ENCODE assay signal across 19 cellular contexts in the genomic region with DNA sequence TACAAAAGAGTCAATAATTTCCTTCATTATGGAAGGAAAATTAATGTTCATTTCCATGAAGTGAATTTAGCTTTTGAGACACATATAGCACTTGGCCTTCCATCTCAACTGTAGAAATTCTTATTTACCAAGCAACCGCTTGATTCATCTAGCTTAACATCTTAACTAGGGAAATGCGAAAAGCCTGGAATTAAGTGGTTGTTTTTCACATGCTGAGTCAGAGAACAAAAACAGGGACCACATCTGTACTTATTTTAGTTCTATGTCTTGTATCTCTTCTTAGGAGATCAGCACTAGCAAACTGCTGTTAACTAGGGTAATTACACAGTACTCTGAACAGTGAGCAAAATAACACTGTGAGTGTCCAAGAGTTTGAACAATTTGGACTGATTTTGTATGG.
DNase-seq lines count a peak whose midpoint lies in the region; ATAC-seq and TF ChIP-seq lines count a peak whose summit lies in the region.
"Had no signal": no experiment of that assay in that cellular context is flagged by ENCODE, and none has a peak within 500 bp of the region (broad histone marks: within the 10 kb centered on the region; RNA-seq: fewer than 3 reads in every experiment).

No MANE protein-coding gene starts in this region.

- WGBS in GM23248 (ENCODE audit: low coverage in 1 of 2, low lambda C conversion rate in 2 of 2, missing lambda C conversion rate in 2 of 2), 2 experiments, result 18 to 26% methylated on average over 2 of the region's 2 CpGs

- no peak overlapping the region for H3K27ac ChIP-seq in GM23248
- no peak overlapping the region for H3K27ac ChIP-seq in parathyroid adenoma
- H3K27ac ChIP-seq: BLaER1 treated with 17β-estradiol and CSF1 and Interleukin-3, amounts not matched to agents 10 nM and 100 nM; SJSA1 had no signal

- H3K4me3 ChIP-seq in GM23248, result no peak overlapping the region
- no peak overlapping the region for H3K4me3 ChIP-seq in fibroblast of mammary gland (ENCODE audit: control insufficient read depth, low read depth, low read length)
- no peak overlapping the region for H3K4me3 ChIP-seq in parathyroid adenoma (ENCODE audit: low read depth, low read length)
- H3K4me3 ChIP-seq: BLaER1 treated with 17β-estradiol and CSF1 and Interleukin-3, amounts not matched to agents 10 nM and 100 nM; GM12878; MG63; SJSA1 had no signal

- H3K36me3 ChIP-seq in GM23248 (ENCODE audit: low read depth) (no peaks in the 10 kb centered on the region), parathyroid adenoma (ENCODE audit: control insufficient read depth, insufficient read depth, low read length) (no peaks in the 10 kb centered on the region)
- H3K36me3 ChIP-seq: BLaER1 treated with 17β-estradiol and CSF1 and Interleukin-3, amounts not matched to agents 10 nM and 100 nM; MG63; SJSA1 had no signal

- no peak for ATAC-seq in HG02759 (IDR thresholded peaks at IDR 0.05; ENCODE audit: unreplicated experiment)
- ATAC-seq in left colon, result no peak
- ATAC-seq: GM12878, Right ventricle myocardium inferior had no signal

- H3K9me3 ChIP-seq in GM23248 (ENCODE audit: low read depth) (no peaks in the 10 kb centered on the region), parathyroid adenoma (ENCODE audit: control insufficient read depth, low read length) (no peaks in the 10 kb centered on the region)
- H3K9me3 ChIP-seq: BLaER1 treated with 17β-estradiol and CSF1 and Interleukin-3, amounts not matched to agents 10 nM and 100 nM; Caco-2; MG63; SJSA1 had no signal

- H3K4me1 ChIP-seq in GM23248 (ENCODE audit: insufficient read depth), result no peaks in the 10 kb centered on the region
- H3K4me1 ChIP-seq in parathyroid adenoma, result peaks cover 19% of the 10 kb centered on the region
- H3K4me1 ChIP-seq: BLaER1 treated with 17β-estradiol and CSF1 and Interleukin-3, amounts not matched to agents 10 nM and 100 nM; Caco-2; SJSA1 had no signal

- TF ChIP-seq CTCF in fibroblast of mammary gland (conservative IDR thresholded peaks at IDR 0.05; ENCODE audit: control insufficient read depth, insufficient read depth, low read depth, low read length) (no peak), parathyroid adenoma (IDR thresholded peaks at IDR 0.05) (no peak)

- H3K9me2 ChIP-seq in GM23248 (ENCODE audit: insufficient read depth), result no peaks in the 10 kb centered on the region; the same call in 1 of the 2 replicates

- H3K9ac ChIP-seq in GM23248, result no peak overlapping the region
- no peak overlapping the region for H3K9ac ChIP-seq in parathyroid adenoma
- H3K9ac ChIP-seq: BLaER1 treated with 17β-estradiol and CSF1 and Interleukin-3, amounts not matched to agents 10 nM and 100 nM had no signal

- in situ Hi-C loops in GM23248 (cut with MboI), result no loop called here

- H3F3A ChIP-seq in GM23248 (ENCODE audit: insufficient read depth), result no peaks in the 10 kb centered on the region

- H3K79me2 ChIP-seq in GM23248 (ENCODE audit: insufficient read depth) (no peaks in the 10 kb centered on the region), parathyroid adenoma (no peaks in the 10 kb centered on the region)

- intact Hi-C loops in left colon (cut with DNase I, micrococcal nuclease), result no loop called here

- H3K4me2 ChIP-seq in GM23248 (ENCODE audit: unreplicated experiment) (no peak overlapping the region), parathyroid adenoma (ENCODE audit: low read length) (no peak overlapping the region)
- H3K4me2 ChIP-seq: BLaER1 treated with 17β-estradiol and CSF1 and Interleukin-3, amounts not matched to agents 10 nM and 100 nM had no signal

- DNase-seq in GM23248 (peak; percentile 23), NCI-H2227 (lab: John Stamatoyannopoulos, UW; ENCODE audit: unreplicated experiment) (peak; percentile 52), fibroblast of mammary gland (ENCODE audit: low read depth) (peak; percentile 76), left colon (no peak), NCI-H345 treated with DMSO at 0.1 percent for 48 hours (lab: John Stamatoyannopoulos, UW; ENCODE audit: unreplicated experiment) (no peak)
- DNase-seq: ACHN; Caco-2; CD4-positive, alpha-beta memory T cell; DMS 273 treated with DMSO at 0.1 percent for 48 hours; Kasumi-1; MG63; NCI-H446; NCI-H526 had no signal

- no peaks in the 10 kb centered on the region for H3K27me3 ChIP-seq in GM23248 (replicated peaks; ENCODE audit: insufficient read depth)
- no peaks in the 10 kb centered on the region for H3K27me3 ChIP-seq in parathyroid adenoma (ENCODE audit: control insufficient read depth, insufficient read depth, low read length)
- H3K27me3 ChIP-seq: BLaER1 treated with 17β-estradiol and CSF1 and Interleukin-3, amounts not matched to agents 10 nM and 100 nM; MG63; SJSA1 had no signal

- no peaks in the 10 kb centered on the region for H4K20me1 ChIP-seq in GM23248 (ENCODE audit: insufficient read depth)
- H4K20me1 ChIP-seq: BLaER1 treated with 17β-estradiol and CSF1 and Interleukin-3, amounts not matched to agents 10 nM and 100 nM had no signal

- H2AFZ ChIP-seq in GM23248, result no peak overlapping the region
- peak overlapping the region; percentile 2 for H2AFZ ChIP-seq in parathyroid adenoma

Comparison
In these comparisons a context has a peak if more than half of its experiments do, and no peak if none do; other contexts are left out.
1. DNase-seq: peak in GM23248 (single experiment), NCI-H2227 (single experiment) and fibroblast of mammary gland (single experiment); none in left colon (0 of 2) and NCI-H345 treated with DMSO at 0.1 percent for 48 hours (single experiment).